8 cellular contexts compared by ENCODE assay signal in genomic region chr7:98240961-98241673, GRCh38. TPM values are rescaled to one million over a fixed set of nuclear protein-coding genes. Genes with fewer than 3 reads are reported as not detected.
DNase-seq lines count a peak whose midpoint lies in the region; ATAC-seq and TF ChIP-seq lines count a peak whose summit lies in the region.

No MANE protein-coding gene starts in this region.

- no peak overlapping the region for H3K4me2 ChIP-seq in SK-N-SH

- intact Hi-C loops in natural killer cell (cut with micrococcal nuclease) = no loop called here

- H3K9me3 ChIP-seq in SK-N-SH = no peaks in the 10 kb centered on the region

- no peaks in the 10 kb centered on the region for H3K27me3 Mint-ChIP-seq in natural killer cell (ENCODE audit: low read depth in 2 of 2)

- TF ChIP-seq EP300 in SK-N-SH (IDR thresholded peaks at IDR 0.05; ENCODE audit: borderline replicate concordance in 1 of 2, low read depth in 1 of 2, low read length in 1 of 2) = no peak

- H3K9me3 Mint-ChIP-seq in natural killer cell = no peaks in the 10 kb centered on the region

- no peak overlapping the region for H3K9ac ChIP-seq in SK-N-SH

- peak; percentile 83 for TF ChIP-seq CTCF in SK-N-SH (IDR thresholded peaks at IDR 0.05)
- peak; percentile 75 for TF ChIP-seq CTCF in epithelial cell of esophagus (IDR thresholded peaks at IDR 0.05; ENCODE audit: insufficient read depth, low read depth, low read length, missing control alignments)
- TF ChIP-seq CTCF in natural killer cell (IDR thresholded peaks at IDR 0.05) = peak; percentile 45

- no peaks in the 10 kb centered on the region for H3K27me3 ChIP-seq in SK-N-SH (ENCODE audit: insufficient read depth)

- no peaks in the 10 kb centered on the region for H3K79me2 ChIP-seq in SK-N-SH (ENCODE audit: insufficient read depth)

- 70% methylated on average over 15 of the region's 19 CpGs for WGBS in SK-N-SH (ENCODE audit: low lambda C conversion rate)

- no peak overlapping the region for H2AFZ ChIP-seq in SK-N-SH (ENCODE audit: low read depth)

- CTCF ChIA-PET in HEK293T (lab: Yijun Ruan, JAX) = no interaction called here
- CTCF ChIA-PET in SK-N-SH (lab: Yijun Ruan, JAX) = interaction anchor here (0.6 to 2.7 kb wide), 10 partner anchors 9 to 218 kb away, joined by 3 to 24 read pairs (median 4); partner anchors contain the start of gene LMTK2

- peaks cover 8 to 10% of the 10 kb centered on the region in 2 experiments for H3K36me3 ChIP-seq in SK-N-SH (replicated peaks in 1 of 2; ENCODE audit: control insufficient read depth in 1 of 2, insufficient read depth in 2 of 2, low read length in 1 of 2)

- H3K4me3 ChIP-seq in SK-N-SH (ENCODE audit: low read depth in 2 of 2, low read length in 1 of 2) (no peak overlapping the region), epithelial cell of esophagus (ENCODE audit: low read length) (no peak overlapping the region)

- H3K27ac Mint-ChIP-seq in natural killer cell = no peak overlapping the region

- H4K20me1 ChIP-seq in SK-N-SH (ENCODE audit: insufficient read depth) = no peaks in the 10 kb centered on the region

- no peak overlapping the region for H3K4me3 Mint-ChIP-seq in natural killer cell

- peak; percentile 73 for TF ChIP-seq RAD21 in SK-N-SH (IDR thresholded peaks at IDR 0.05; ENCODE audit: low read length)

- H3F3A ChIP-seq in SK-N-SH (replicated peaks; ENCODE audit: insufficient read depth) = no peaks in the 10 kb centered on the region

- no peak overlapping the region for H3K27ac ChIP-seq in SK-N-SH (ENCODE audit: low read depth in 2 of 2, low read length in 1 of 2)

- POLR2A ChIA-PET in HEK293T (lab: Yijun Ruan, JAX) = no interaction called here
- POLR2A ChIA-PET in SK-N-SH (lab: Yijun Ruan, JAX) = no interaction called here

- ATAC-seq in natural killer cell = peak in 1 of 3 donors; percentile 26
- no peak for ATAC-seq in HG03108 (IDR thresholded peaks at IDR 0.05; ENCODE audit: unreplicated experiment)
- ATAC-seq in GM21360 (IDR thresholded peaks at IDR 0.05; ENCODE audit: unreplicated experiment) = no peak

- no peaks in the 10 kb centered on the region for H3K9me2 ChIP-seq in SK-N-SH

- DNase-seq in NCI-H82 (lab: John Stamatoyannopoulos, UW) (peak; percentile 49), NCI-H82 treated with DMSO at 0.1 percent for 48 hours (lab: John Stamatoyannopoulos, UW; ENCODE audit: unreplicated experiment) (no peak), HEK293T (ENCODE audit: extremely low spot score) (peak; percentile 76), SK-N-SH (peak; percentile 89), epithelial cell of esophagus (ENCODE audit: low read depth) (peak; percentile 41), natural killer cell (no peak)

- no peaks in the 10 kb centered on the region for H3K36me3 Mint-ChIP-seq in natural killer cell

- no peaks in the 10 kb centered on the region for H3K4me1 ChIP-seq in SK-N-SH (ENCODE audit: control insufficient read depth in 1 of 2, insufficient read depth in 2 of 2, low read depth in 1 of 2, low read length in 1 of 2)

- no peaks in the 10 kb centered on the region for H3K4me1 Mint-ChIP-seq in natural killer cell

TF ChIP-seq in HEK293T, 16 proteins besides CTCF, POLR2A, EP300 and RAD21:
- TF ChIP-seq ARNT (IDR thresholded peaks at IDR 0.05) (no peak), NFRKB (IDR thresholded peaks at IDR 0.05) (no peak), SUZ12 (IDR thresholded peaks at IDR 0.05) (no peak), BHLHE40 (IDR thresholded peaks at IDR 0.05; ENCODE audit: borderline replicate concordance) (no peak), TARDBP (IDR thresholded peaks at IDR 0.05) (no peak), LEF1 (IDR thresholded peaks at IDR 0.05; ENCODE audit: borderline replicate concordance) (no peak), HDGF (IDR thresholded peaks at IDR 0.05; ENCODE audit: borderline replicate concordance) (no peak), FOXA1 (IDR thresholded peaks at IDR 0.05) (no peak), PKNOX1 (IDR thresholded peaks at IDR 0.05) (no peak), L3MBTL2 (conservative IDR thresholded peaks at IDR 0.05) (no peak), CTBP1 (IDR thresholded peaks at IDR 0.05; ENCODE audit: borderline replicate concordance) (no peak), ZNF384 (IDR thresholded peaks at IDR 0.05) (no peak)

TF ChIP-seq in SK-N-SH, 30 proteins besides CTCF, POLR2A, EP300 and RAD21:
- TF ChIP-seq SMC3 (IDR thresholded peaks at IDR 0.05; ENCODE audit: low read depth, low read length) (peak; percentile 70), MAX (IDR thresholded peaks at IDR 0.05; ENCODE audit: low read depth) (no peak)

RNA-seq across cellular contexts. Expression of gene TECPR1, which starts 10.9 kb away (rescaled TPM):
- polyA plus RNA-seq in SK-N-SH (2012; rRNA removed) = 6.6 and 6.8 TPM in 2 replicates
- 3.3 and 4.3 TPM in 2 replicates for polyA plus RNA-seq in SK-N-SH (2012; cell fraction: cytosol; rRNA removed)
- 26.3 and 41.0 TPM in 2 replicates for polyA plus RNA-seq in SK-N-SH (2012; cell fraction: nucleus; rRNA removed)
- 10 to 100 TPM; 68.8 to 76.7 (median 70.3) TPM for total RNA-seq in natural killer cell

RNA-seq across cellular contexts. Expression of gene BHLHA15, which starts 29.9 kb away (rescaled TPM):
- polyA plus RNA-seq in SK-N-SH (2012; rRNA removed) = 0.10 TPM in 1 of 2 replicates, not detected in the other
- 0.17 TPM in 1 of 2 replicates, not detected in the other for polyA plus RNA-seq in SK-N-SH (2012; cell fraction: cytosol; rRNA removed)
- 0.23 TPM in 2 replicates for polyA plus RNA-seq in SK-N-SH (2012; cell fraction: nucleus; rRNA removed)
- 1 to 10 TPM in 1 of 3 donors, not detected in 2; 3.3 TPM for total RNA-seq in natural killer cell

RNA-seq across cellular contexts. Expression of gene BRI3, which starts 40.4 kb away (rescaled TPM):
- polyA plus RNA-seq in SK-N-SH (2012; rRNA removed) = 108 and 128 TPM in 2 replicates
- 138 and 139 TPM in 2 replicates for polyA plus RNA-seq in SK-N-SH (2012; cell fraction: cytosol; rRNA removed)
- 49.3 and 55.5 TPM in 2 replicates for polyA plus RNA-seq in SK-N-SH (2012; cell fraction: nucleus; rRNA removed)
- total RNA-seq in natural killer cell = 10 to 100 TPM; 81.9 to 97.1 (median 90.0) TPM

Comparison
In these comparisons a context has a peak if more than half of its experiments do, and no peak if none do; other contexts are left out.
1. DNase-seq: peak in NCI-H82 (single experiment), HEK293T (single experiment), SK-N-SH (single experiment) and epithelial cell of esophagus (single experiment); none in NCI-H82 treated with DMSO at 0.1 percent for 48 hours (single experiment) and natural killer cell (single experiment).
2. Peak in every context shown above with its lines, with median percentiles within 50 percentile points of each other: CTCF ChIP-seq.